In genomic region chr11:75024764-75025211, GRCh38 we compare ENCODE assay signal across 3 cellular contexts.
TF ChIP-seq lines count a peak whose summit lies in the region.

No MANE protein-coding gene starts in this region.

TF ChIP-seq in SK-N-SH, 30 proteins besides CTCF, POLR2A, EP300 and RAD21:
- no peak for TF ChIP-seq MXI1 (IDR thresholded peaks at IDR 0.05; ENCODE audit: low read depth, low read length)
- TF ChIP-seq RFX5 (IDR thresholded peaks at IDR 0.05; ENCODE audit: low read length), result no peak
- TF ChIP-seq RCOR1 (IDR thresholded peaks at IDR 0.05; ENCODE audit: low read length), result peak; percentile 71; the same call in 1 of the 2 replicates
TF ChIP-seq in SK-N-SH: peak in this region for 1.

TF ChIP-seq in SK-N-SH treated with all-trans-retinoic acid at 6 μM for 48 hours, 23 proteins besides CTCF, POLR2A, EP300 and RAD21:
- TF ChIP-seq CSDC2 (CRISPR knock-in tag; IDR thresholded peaks at IDR 0.05) (no peak), POU6F1 (CRISPR knock-in tag; IDR thresholded peaks at IDR 0.05; ENCODE audit: borderline replicate concordance, low read depth) (no peak), GLIS3 (CRISPR knock-in tag; IDR thresholded peaks at IDR 0.05) (no peak)

TF ChIP-seq in K562, 482 proteins besides CTCF, POLR2A, EP300 and RAD21:
- 0 out of 4 replicates have a peak, but pooled peaks of 1 of the 2 experiments have one; percentile 36 for TF ChIP-seq HDAC1 (IDR thresholded peaks at IDR 0.05)
- peak in 1 of 2 experiments; percentile 52; a peak in 1 of 4 replicates for TF ChIP-seq RCOR1 (IDR thresholded peaks at IDR 0.05; ENCODE audit: borderline replicate concordance in 1 of 2, low read depth in 2 of 2, low read length in 2 of 2)
- no peak for TF ChIP-seq RBM14 (IDR thresholded peaks at IDR 0.05; ENCODE audit: borderline replicate concordance, insufficient read depth, low read depth, low read length)
- no peak for TF ChIP-seq CEBPG (CRISPR knock-in tag; IDR thresholded peaks at IDR 0.05)
- TF ChIP-seq CEBPG (tag; conservative IDR thresholded peaks at IDR 0.05 in 1 of 2, IDR thresholded peaks at IDR 0.05 in 1 of 2), result peak in 1 of 2 experiments; percentile 25; a peak in 1 of 4 replicates
- TF ChIP-seq DEAF1 (CRISPR knock-in tag; IDR thresholded peaks at IDR 0.05), result no peak
- TF ChIP-seq TEAD2 (tag; IDR thresholded peaks at IDR 0.05), result no peak
- peak; percentile 52; the same call in 1 of the 2 replicates for TF ChIP-seq ESRRA (IDR thresholded peaks at IDR 0.05; ENCODE audit: borderline replicate concordance, low read depth)
- peak; percentile 60 for TF ChIP-seq CBFA2T3 (IDR thresholded peaks at IDR 0.05)
- no peak for TF ChIP-seq TRIM28 (IDR thresholded peaks at IDR 0.05)
- TF ChIP-seq BCOR (IDR thresholded peaks at IDR 0.05), result no peak
- no peak for TF ChIP-seq ZNF354B (CRISPR knock-in tag; IDR thresholded peaks at IDR 0.05)
- TF ChIP-seq ZNF77 (CRISPR knock-in tag; IDR thresholded peaks at IDR 0.05), result no peak
- peak; percentile 43 for TF ChIP-seq CBFA2T2 (conservative IDR thresholded peaks at IDR 0.05)
- TF ChIP-seq KAT8 (IDR thresholded peaks at IDR 0.05; ENCODE audit: low read depth), result no peak
- no peak for TF ChIP-seq CCAR2 (IDR thresholded peaks at IDR 0.05; ENCODE audit: low read depth, low read length)
- TF ChIP-seq KDM1A (IDR thresholded peaks at IDR 0.05), result 0 out of 4 replicates have a peak, but pooled peaks of 1 of the 2 experiments have one; percentile 35
- TF ChIP-seq HDGF (IDR thresholded peaks at IDR 0.05), result no peak
- 0 out of 2 replicates have a peak, but pooled peaks have one; percentile 8 for TF ChIP-seq ARID1B (IDR thresholded peaks at IDR 0.05)
- no peak for TF ChIP-seq ZBTB5 (IDR thresholded peaks at IDR 0.05)
- TF ChIP-seq ZNF766 (CRISPR knock-in tag; conservative IDR thresholded peaks at IDR 0.05), result 0 out of 2 replicates have a peak, but pooled peaks have one; percentile 31
- no peak for TF ChIP-seq SP2 (IDR thresholded peaks at IDR 0.05; ENCODE audit: extremely low read depth, low read depth, low read length, poor library complexity, severe bottlenecking)
- TF ChIP-seq GATA2 (CRISPR knock-in tag; IDR thresholded peaks at IDR 0.05), result 0 out of 2 replicates have a peak, but pooled peaks have one; percentile 28
- no peak for TF ChIP-seq NR0B1 (IDR thresholded peaks at IDR 0.05; ENCODE audit: partially characterized antibody)
- TF ChIP-seq ARID2 (IDR thresholded peaks at IDR 0.05), result no peak
- no peak for TF ChIP-seq HDAC6 (IDR thresholded peaks at IDR 0.05; ENCODE audit: low read depth, low read length)
- TF ChIP-seq E2F1 (CRISPR knock-in tag; IDR thresholded peaks at IDR 0.05), result no peak
- TF ChIP-seq ETV1 (tag; conservative IDR thresholded peaks at IDR 0.05; ENCODE audit: low read depth), result 0 out of 2 replicates have a peak, but pooled peaks have one; percentile 9
- peak; percentile 62 for TF ChIP-seq MEIS2 (IDR thresholded peaks at IDR 0.05; ENCODE audit: partially characterized antibody)
- no peak for TF ChIP-seq ZNF445 (CRISPR knock-in tag; IDR thresholded peaks at IDR 0.05; ENCODE audit: low read depth)
- TF ChIP-seq SRSF3 (IDR thresholded peaks at IDR 0.05; ENCODE audit: insufficient read depth, low read length), result no peak
- TF ChIP-seq PBX2 (CRISPR knock-in tag; IDR thresholded peaks at IDR 0.05; ENCODE audit: low read depth), result no peak
- TF ChIP-seq PBX2 (tag; conservative IDR thresholded peaks at IDR 0.05; ENCODE audit: low read depth), result peak; percentile 79
- TF ChIP-seq MEF2A (IDR thresholded peaks at IDR 0.05; ENCODE audit: control insufficient read depth, low read depth, low read length), result no peak
- peak; percentile 56; the same call in 1 of the 2 replicates for TF ChIP-seq VEZF1 (CRISPR knock-in tag; IDR thresholded peaks at IDR 0.05)
- no peak for TF ChIP-seq COPS2 (conservative IDR thresholded peaks at IDR 0.05)
- TF ChIP-seq RREB1 (CRISPR knock-in tag; IDR thresholded peaks at IDR 0.05), result 0 out of 2 replicates have a peak, but pooled peaks have one; percentile 17
- TF ChIP-seq BRD9 (IDR thresholded peaks at IDR 0.05; ENCODE audit: low read depth, partially characterized antibody), result no peak
